Comparison of ENCODE assay signal across 32 cellular contexts in genomic region chr10:98563811-98564210, GRCh38.
"Had no signal": no experiment of that assay in that cellular context is flagged by ENCODE, and none has a peak within 500 bp of the region (broad histone marks: within the 10 kb centered on the region; RNA-seq: fewer than 3 reads in every experiment).

No MANE protein-coding gene starts in this region.

- DNase-seq: activated CD4-positive, alpha-beta T cell treated with anti-CD3 and anti-CD28 coated beads for 48 hours; activated CD4-positive, alpha-beta T cell treated with anti-CD3 and anti-CD28 coated beads, Interleukin-2, amount 50 U/mL, for 48 hours; activated CD8-positive, alpha-beta memory T cell treated with anti-CD3 and anti-CD28 coated beads, Interleukin-2, amount 50 U/mL, for 4 hours; activated effector memory CD4-positive, alpha-beta T cell treated with anti-CD3 and anti-CD28 coated beads, Interleukin-2, amount 50 U/mL, for 16 hours; activated naive CD4-positive, alpha-beta T cell treated with anti-CD3 and anti-CD28 coated beads for 36 hours; activated naive CD8-positive, alpha-beta T cell treated with anti-CD3 and anti-CD28 coated beads for 36 hours; activated T-cell treated with anti-CD3 and anti-CD28 coated beads, Interleukin-2, amount 50 U/mL, for 1 hour; adrenal gland; aorta; cerebellar nuclear complex; colonic mucosa; dorsolateral prefrontal cortex; effector memory CD4-positive, alpha-beta T cell; foreskin fibroblast; heart left ventricle; kidney glomerular epithelial cell; left lung; lower lobe of right lung; nucleus accumbens; pancreas; psoas muscle; sigmoid colon; small intestine; stimulated activated CD4-positive, alpha-beta T cell treated with anti-CD3 and anti-CD28 coated beads, Interleukin-15, amount 100 ng/mL, for 24 hours; stimulated activated CD4-positive, alpha-beta T cell treated with anti-CD3 and anti-CD28 coated beads, Interleukin-2, amount 100 ng/mL, for 24 hours; stimulated activated naive CD4-positive, alpha-beta T cell treated with Interleukin-2 at 50 U/mL for 16 hours; testis; transverse colon; uterus had no signal

- H3K27ac Mint-ChIP-seq: activated naive CD4-positive, alpha-beta T cell treated with anti-CD3 and anti-CD28 coated beads for 36 hours; activated naive CD8-positive, alpha-beta T cell treated with anti-CD3 and anti-CD28 coated beads for 36 hours; activated T-helper 1 cell treated with anti-CD3 and anti-CD28 coated beads, Interleukin-12 subunit alpha, Interleukin-12 subunit beta, Interleukin-2, Interleukin-4 antibody, amounts not matched to agents 30 ng/mL and 10 ng/mL and 1 ng/mL, durations not matched to agents 14 hours and 24 hours and 36 hours; brain had no signal

- H3K27ac ChIP-seq: adrenal gland, cardiac muscle cell, colonic mucosa, dorsolateral prefrontal cortex, heart left ventricle, left lung, lower lobe of right lung, pancreas, psoas muscle, testis, uterus had no signal

- H3K9me3 Mint-ChIP-seq: activated naive CD4-positive, alpha-beta T cell treated with anti-CD3 and anti-CD28 coated beads for 36 hours; activated naive CD8-positive, alpha-beta T cell treated with anti-CD3 and anti-CD28 coated beads for 36 hours; activated T-helper 1 cell treated with anti-CD3 and anti-CD28 coated beads, Interleukin-12 subunit alpha, Interleukin-12 subunit beta, Interleukin-2, Interleukin-4 antibody, amounts not matched to agents 30 ng/mL and 10 ng/mL and 1 ng/mL, durations not matched to agents 14 hours and 24 hours and 36 hours had no signal

- H3K27me3 ChIP-seq: adrenal gland, cardiac muscle cell, colonic mucosa, dorsolateral prefrontal cortex, heart left ventricle, left lung, pancreas, sigmoid colon, testis, transverse colon, uterus had no signal

- H3K4me1 ChIP-seq: adrenal gland, colonic mucosa, heart left ventricle, left lung, lower lobe of right lung, pancreas, psoas muscle, testis, transverse colon, uterus had no signal

- H3K4me1 Mint-ChIP-seq: activated naive CD8-positive, alpha-beta T cell treated with anti-CD3 and anti-CD28 coated beads for 36 hours; brain had no signal

- H3K36me3 Mint-ChIP-seq: activated naive CD8-positive, alpha-beta T cell treated with anti-CD3 and anti-CD28 coated beads for 36 hours; brain had no signal

- FAIRE-seq: pancreas, small intestine had no signal

- H3K4me3 ChIP-seq: adrenal gland, cardiac muscle cell, colonic mucosa, dorsolateral prefrontal cortex, heart left ventricle, left lung, lower lobe of right lung, pancreas, psoas muscle, sigmoid colon, testis, transverse colon, uterus had no signal

- H3K4me3 Mint-ChIP-seq: activated naive CD4-positive, alpha-beta T cell treated with anti-CD3 and anti-CD28 coated beads for 36 hours; activated naive CD8-positive, alpha-beta T cell treated with anti-CD3 and anti-CD28 coated beads for 36 hours; activated T-helper 1 cell treated with anti-CD3 and anti-CD28 coated beads, Interleukin-12 subunit alpha, Interleukin-12 subunit beta, Interleukin-2, Interleukin-4 antibody, amounts not matched to agents 30 ng/mL and 10 ng/mL and 1 ng/mL, durations not matched to agents 14 hours and 24 hours and 36 hours; brain had no signal

- H3K9me3 ChIP-seq: adrenal gland, colonic mucosa, heart left ventricle, left lung, lower lobe of right lung, pancreas, psoas muscle, sigmoid colon, testis, transverse colon, uterus had no signal

- H3K36me3 ChIP-seq: adrenal gland, cardiac muscle cell, colonic mucosa, heart left ventricle, left lung, lower lobe of right lung, pancreas, sigmoid colon, transverse colon, uterus had no signal

- ATAC-seq: heart left ventricle, left lung, lower lobe of right lung, pancreas, psoas muscle had no signal
